In the genomic region with DNA sequence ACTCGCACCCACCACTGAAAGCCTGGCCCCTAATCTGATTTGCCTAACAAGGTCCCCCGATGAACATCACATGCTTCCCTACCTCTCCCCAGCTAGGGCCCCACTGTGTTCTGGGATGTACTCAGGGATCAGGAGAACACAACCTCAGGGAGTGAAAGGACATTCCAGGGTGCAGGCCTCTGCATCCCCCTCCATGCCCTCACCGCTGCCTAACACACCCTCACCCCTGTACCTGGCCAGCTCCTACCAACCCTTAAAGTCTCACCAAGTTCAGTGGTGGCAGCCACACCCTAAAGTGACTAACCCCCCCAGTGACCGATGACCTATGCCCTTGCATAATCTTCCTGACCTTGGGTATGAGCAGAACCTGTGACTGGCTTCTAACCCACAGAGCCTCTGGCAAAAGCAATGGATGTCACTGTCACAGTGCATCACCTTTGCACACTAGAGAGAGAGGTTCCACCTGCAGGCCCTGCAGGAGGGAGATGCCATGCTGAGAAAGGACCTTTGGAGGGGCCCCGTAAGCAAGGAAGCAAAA, we compare ENCODE assay signal across 1 cellular context.
TF ChIP-seq lines count a peak whose summit lies in the region.

No MANE protein-coding gene starts in this region.

TF ChIP-seq in IMR-90, 13 proteins besides CTCF, POLR2A, EP300 and RAD21:
- TF ChIP-seq MAZ (IDR thresholded peaks at IDR 0.05; ENCODE audit: borderline replicate concordance, low read depth, low read length) (no peak), CEBPB (IDR thresholded peaks at IDR 0.05; ENCODE audit: low read depth, low read length) (no peak), MXI1 (IDR thresholded peaks at IDR 0.05; ENCODE audit: borderline replicate concordance, low read depth, low read length) (no peak), NFE2L2 (IDR thresholded peaks at IDR 0.05; ENCODE audit: low read depth, low read length) (no peak), RFX5 (IDR thresholded peaks at IDR 0.05; ENCODE audit: low read depth, low read length) (no peak), MAFK (IDR thresholded peaks at IDR 0.05; ENCODE audit: low read depth, low read length) (no peak), CHD1 (IDR thresholded peaks at IDR 0.05; ENCODE audit: low read depth, low read length) (no peak), RCOR1 (IDR thresholded peaks at IDR 0.05; ENCODE audit: insufficient replicate concordance, low read length) (no peak), FOS (IDR thresholded peaks at IDR 0.05; ENCODE audit: low read depth, low read length) (no peak), BHLHE40 (IDR thresholded peaks at IDR 0.05; ENCODE audit: low read depth, low read length) (no peak), SMC3 (IDR thresholded peaks at IDR 0.05; ENCODE audit: low read depth, low read length) (no peak)
- TF ChIP-seq, protein P1, sequence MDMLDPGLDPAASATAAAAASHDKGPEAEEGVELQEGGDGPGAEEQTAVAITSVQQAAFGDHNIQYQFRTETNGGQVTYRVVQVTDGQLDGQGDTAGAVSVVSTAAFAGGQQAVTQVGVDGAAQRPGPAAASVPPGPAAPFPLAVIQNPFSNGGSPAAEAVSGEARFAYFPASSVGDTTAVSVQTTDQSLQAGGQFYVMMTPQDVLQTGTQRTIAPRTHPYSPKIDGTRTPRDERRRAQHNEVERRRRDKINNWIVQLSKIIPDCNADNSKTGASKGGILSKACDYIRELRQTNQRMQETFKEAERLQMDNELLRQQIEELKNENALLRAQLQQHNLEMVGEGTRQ (IDR thresholded peaks at IDR 0.05; ENCODE audit: low read depth, low read length), result no peak
- TF ChIP-seq, protein P2, sequence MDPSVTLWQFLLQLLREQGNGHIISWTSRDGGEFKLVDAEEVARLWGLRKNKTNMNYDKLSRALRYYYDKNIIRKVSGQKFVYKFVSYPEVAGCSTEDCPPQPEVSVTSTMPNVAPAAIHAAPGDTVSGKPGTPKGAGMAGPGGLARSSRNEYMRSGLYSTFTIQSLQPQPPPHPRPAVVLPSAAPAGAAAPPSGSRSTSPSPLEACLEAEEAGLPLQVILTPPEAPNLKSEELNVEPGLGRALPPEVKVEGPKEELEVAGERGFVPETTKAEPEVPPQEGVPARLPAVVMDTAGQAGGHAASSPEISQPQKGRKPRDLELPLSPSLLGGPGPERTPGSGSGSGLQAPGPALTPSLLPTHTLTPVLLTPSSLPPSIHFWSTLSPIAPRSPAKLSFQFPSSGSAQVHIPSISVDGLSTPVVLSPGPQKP (IDR thresholded peaks at IDR 0.05; ENCODE audit: borderline replicate concordance, low read depth, low read length), result no peak
